ENCODE assay signal across 1 cellular context in genomic region chr19:49453013-49453756, GRCh38.
A peak's percentile ranks its signal among the peaks of the same experiment; 100 is the strongest.
TF ChIP-seq lines count a peak whose summit lies in the region.

Gene ALDH16A1 (plus strand): TSS chr19:49453225. CDS start chr19:49453332, 107 bp downstream.

TF ChIP-seq in SK-N-SH, 30 proteins besides CTCF, POLR2A, EP300 and RAD21 (continued from another document):
- TF ChIP-seq MXI1 (IDR thresholded peaks at IDR 0.05; ENCODE audit: low read depth, low read length): peak; percentile 52; the same call in 1 of the 2 replicates
- no peak for TF ChIP-seq NFIC (IDR thresholded peaks at IDR 0.05; ENCODE audit: borderline replicate concordance)
- peak; percentile 58 for TF ChIP-seq GABPA (IDR thresholded peaks at IDR 0.05; ENCODE audit: low read depth)
- 0 out of 2 replicates have a peak, but pooled peaks have one; percentile 79 for TF ChIP-seq SIN3A (IDR thresholded peaks at IDR 0.05; ENCODE audit: borderline replicate concordance, low read depth, low read length)
- TF ChIP-seq RFX5 (IDR thresholded peaks at IDR 0.05; ENCODE audit: low read length): peak; percentile 51; the same call in 1 of the 2 replicates
- no peak for TF ChIP-seq TCF12 (IDR thresholded peaks at IDR 0.05)
- TF ChIP-seq FOSL2 (IDR thresholded peaks at IDR 0.05; ENCODE audit: borderline replicate concordance, low read depth): no peak
- no peak for TF ChIP-seq RXRA (IDR thresholded peaks at IDR 0.05; ENCODE audit: borderline replicate concordance, low read depth)
- no peak; the same call in 1 of the 2 replicates for TF ChIP-seq TAF1 (IDR thresholded peaks at IDR 0.05; ENCODE audit: borderline replicate concordance, low read depth, low read length)
- TF ChIP-seq TEAD4 (IDR thresholded peaks at IDR 0.05; ENCODE audit: borderline replicate concordance, insufficient read depth): no peak
- no peak for TF ChIP-seq GATA2 (CRISPR knock-in tag; IDR thresholded peaks at IDR 0.05)
- TF ChIP-seq YY1 (IDR thresholded peaks at IDR 0.05; ENCODE audit: low read depth): no peak
